Comparison of ENCODE assay signal across 1 cellular context in the genomic region with DNA sequence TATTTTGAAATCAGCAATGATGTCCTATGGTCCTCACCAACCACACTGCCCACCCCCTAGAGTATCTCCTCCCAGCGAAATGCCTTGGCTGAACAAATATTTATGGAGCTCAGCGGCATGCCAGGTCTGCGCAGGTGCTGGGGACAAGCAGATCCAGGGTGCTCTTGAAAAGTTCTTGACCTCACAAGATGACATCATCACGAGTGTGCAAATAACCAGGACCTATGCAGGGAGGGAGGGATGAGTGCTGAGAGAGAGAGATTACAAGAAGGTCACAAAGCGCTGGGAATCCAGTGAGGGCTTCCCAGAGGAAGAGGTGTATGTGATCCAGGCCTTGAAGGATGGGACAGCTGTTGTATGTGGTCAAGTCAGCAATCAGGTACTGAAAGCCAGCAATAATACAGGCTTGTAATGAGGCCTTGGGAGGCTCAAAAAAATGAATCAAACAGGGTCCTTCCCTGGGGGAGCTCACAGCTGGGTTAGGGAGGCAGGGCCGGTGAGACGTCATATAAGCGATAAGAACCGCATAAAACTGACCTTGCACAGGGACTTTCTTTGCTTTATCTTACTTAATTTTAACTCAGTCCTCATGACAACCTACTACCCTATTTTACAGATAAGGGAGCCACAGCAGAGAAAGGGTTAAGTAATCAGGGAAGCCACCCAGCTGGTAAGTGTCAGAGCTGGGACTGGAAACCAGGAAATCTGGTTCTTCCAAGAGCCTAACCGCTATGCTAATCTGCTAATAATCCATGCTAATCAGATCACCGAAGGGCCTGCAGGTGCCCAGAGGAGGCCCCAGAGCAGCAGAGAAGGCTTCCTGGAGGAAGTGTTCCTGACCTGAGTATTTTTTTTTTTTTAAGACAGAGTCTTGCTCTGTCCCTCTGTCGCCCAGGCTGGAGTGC.
A peak's percentile ranks its signal among the peaks of the same experiment; 100 is the strongest.
TF ChIP-seq lines count a peak whose summit lies in the region.

No MANE protein-coding gene starts in this region.

TF ChIP-seq in K562, 482 proteins besides CTCF, POLR2A, EP300 and RAD21 (continued from another document and continues in another):
- TF ChIP-seq, protein P1, sequence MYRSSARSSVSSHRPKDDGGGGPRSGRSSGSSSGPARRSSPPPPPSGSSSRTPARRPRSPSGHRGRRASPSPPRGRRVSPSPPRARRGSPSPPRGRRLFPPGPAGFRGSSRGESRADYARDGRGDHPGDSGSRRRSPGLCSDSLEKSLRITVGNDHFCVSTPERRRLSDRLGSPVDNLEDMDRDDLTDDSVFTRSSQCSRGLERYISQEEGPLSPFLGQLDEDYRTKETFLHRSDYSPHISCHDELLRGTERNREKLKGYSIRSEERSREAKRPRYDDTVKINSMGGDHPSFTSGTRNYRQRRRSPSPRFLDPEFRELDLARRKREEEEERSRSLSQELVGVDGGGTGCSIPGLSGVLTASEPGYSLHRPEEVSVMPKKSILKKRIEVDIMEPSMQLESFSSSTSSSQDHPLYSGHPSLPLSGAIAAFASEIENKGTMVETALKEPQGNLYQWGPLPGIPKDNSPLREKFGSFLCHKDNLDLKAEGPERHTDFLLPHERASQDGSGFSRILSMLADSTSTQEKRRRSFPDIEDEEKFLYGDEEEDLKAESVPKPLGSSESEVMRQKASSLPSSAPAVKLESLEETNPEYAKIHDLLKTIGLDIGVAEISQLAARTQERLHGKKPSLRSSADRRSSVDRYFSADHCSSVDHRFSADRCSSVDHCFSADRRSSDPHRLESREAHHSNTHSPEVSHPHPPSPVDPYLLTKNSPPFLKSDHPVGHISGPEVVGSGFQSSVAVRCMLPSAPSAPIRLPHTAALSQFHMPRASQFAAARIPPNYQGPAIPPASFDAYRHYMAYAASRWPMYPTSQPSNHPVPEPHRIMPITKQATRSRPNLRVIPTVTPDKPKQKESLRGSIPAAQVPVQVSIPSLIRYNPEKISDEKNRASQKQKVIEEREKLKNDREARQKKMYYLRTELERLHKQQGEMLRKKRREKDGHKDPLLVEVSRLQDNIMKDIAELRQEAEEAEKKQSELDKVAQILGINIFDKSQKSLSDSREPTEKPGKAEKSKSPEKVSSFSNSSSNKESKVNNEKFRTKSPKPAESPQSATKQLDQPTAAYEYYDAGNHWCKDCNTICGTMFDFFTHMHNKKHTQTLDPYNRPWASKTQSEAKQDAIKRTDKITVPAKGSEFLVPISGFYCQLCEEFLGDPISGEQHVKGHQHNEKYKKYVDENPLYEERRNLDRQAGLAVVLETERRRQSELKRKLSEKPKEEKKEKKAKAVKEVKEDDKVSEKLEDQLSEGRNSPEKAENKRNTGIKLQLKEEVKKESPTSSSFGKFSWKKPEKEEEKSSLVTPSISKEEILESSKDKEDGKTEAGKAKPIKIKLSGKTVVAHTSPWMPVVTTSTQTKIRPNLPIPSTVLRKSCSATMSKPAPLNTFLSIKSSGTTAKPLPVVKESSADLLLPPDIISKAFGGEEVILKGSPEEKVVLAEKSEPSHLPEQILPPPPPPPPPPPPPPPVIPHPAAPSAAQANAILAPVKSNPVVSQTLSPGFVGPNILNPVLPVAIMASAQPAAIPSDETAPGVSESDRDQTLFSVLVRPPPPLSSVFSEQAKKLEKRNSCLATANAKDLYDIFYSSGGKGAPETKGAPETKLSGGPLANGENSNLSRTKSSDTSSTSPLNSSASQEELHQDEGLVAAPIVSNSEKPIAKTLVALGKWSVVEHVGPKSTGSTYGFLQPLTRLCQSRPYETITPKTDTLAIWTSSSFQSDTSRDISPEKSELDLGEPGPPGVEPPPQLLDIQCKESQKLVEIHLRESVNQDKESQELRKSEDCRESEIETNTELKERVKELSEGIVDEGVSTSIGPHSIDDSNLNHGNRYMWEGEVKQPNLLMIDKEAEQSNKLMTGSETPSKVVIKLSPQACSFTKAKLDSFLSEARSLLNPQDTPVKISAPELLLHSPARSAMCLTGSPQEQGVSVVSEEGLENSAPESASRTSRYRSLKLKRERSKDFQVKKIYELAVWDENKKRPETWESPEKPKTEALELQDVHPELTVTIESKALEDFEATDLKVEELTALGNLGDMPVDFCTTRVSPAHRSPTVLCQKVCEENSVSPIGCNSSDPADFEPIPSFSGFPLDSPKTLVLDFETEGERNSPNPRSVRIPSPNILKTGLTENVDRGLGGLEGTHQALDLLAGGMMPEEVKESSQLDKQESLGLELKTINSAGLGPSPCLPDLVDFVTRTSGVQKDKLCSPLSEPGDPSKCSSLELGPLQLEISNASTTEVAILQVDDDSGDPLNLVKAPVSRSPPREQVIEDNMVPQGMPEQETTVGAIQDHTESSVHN (IDR thresholded peaks at IDR 0.05; ENCODE audit: borderline replicate concordance in 1 of 2, low read depth in 1 of 2) = peak in 1 of 2 experiments; percentile 46; a peak in 1 of 4 replicates
- TF ChIP-seq ZFP36 (IDR thresholded peaks at IDR 0.05; ENCODE audit: low read depth, low read length, partially characterized antibody) (peak; percentile 97), FOXM1 (IDR thresholded peaks at IDR 0.05; ENCODE audit: low read depth) (peak; percentile 32; the same call in 1 of the 2 replicates), FOXM1 (CRISPR knock-in tag; IDR thresholded peaks at IDR 0.05; ENCODE audit: low read depth) (no peak), BDP1 (IDR thresholded peaks at IDR 0.05; ENCODE audit: insufficient read depth, insufficient read length) (no peak), HDAC1 (IDR thresholded peaks at IDR 0.05) (peak in 1 of 2 experiments; percentile 68; a peak in 1 of 4 replicates), CBFA2T3 (IDR thresholded peaks at IDR 0.05) (peak; percentile 75), MCM5 (IDR thresholded peaks at IDR 0.05; ENCODE audit: low read depth) (no peak), POU5F1 (IDR thresholded peaks at IDR 0.05; ENCODE audit: borderline replicate concordance, low read depth, low read length, partially characterized antibody) (no peak), CTBP1 (IDR thresholded peaks at IDR 0.05; ENCODE audit: borderline replicate concordance) (peak; percentile 49; the same call in 1 of the 2 replicates), NFE2L1 (tag; IDR thresholded peaks at IDR 0.05; ENCODE audit: borderline replicate concordance, low read depth) (no peak), TAF7 (tag; IDR thresholded peaks at IDR 0.05) (no peak), TEAD4 (IDR thresholded peaks at IDR 0.05; ENCODE audit: low read length) (peak; percentile 41; the same call in 1 of the 2 replicates), TEAD4 (CRISPR knock-in tag; IDR thresholded peaks at IDR 0.05; ENCODE audit: borderline replicate concordance) (no peak), MEF2A (IDR thresholded peaks at IDR 0.05; ENCODE audit: control insufficient read depth, low read depth, low read length) (no peak), SMARCA4 (IDR thresholded peaks at IDR 0.05) (peak; percentile 40; the same call in 1 of the 2 replicates), SNRNP70 (optimal IDR thresholded peaks at IDR 0.05; ENCODE audit: low read depth, low read length) (no peak), SAFB (IDR thresholded peaks at IDR 0.05; ENCODE audit: borderline replicate concordance, low read depth, low read length) (no peak), SOX6 (IDR thresholded peaks at IDR 0.05) (no peak), KDM1A (IDR thresholded peaks at IDR 0.05) (peak; percentile 80 to 84), ASH1L (IDR thresholded peaks at IDR 0.05; ENCODE audit: borderline replicate concordance, low read depth, partially characterized antibody) (no peak)
- TF ChIP-seq, protein P2, sequence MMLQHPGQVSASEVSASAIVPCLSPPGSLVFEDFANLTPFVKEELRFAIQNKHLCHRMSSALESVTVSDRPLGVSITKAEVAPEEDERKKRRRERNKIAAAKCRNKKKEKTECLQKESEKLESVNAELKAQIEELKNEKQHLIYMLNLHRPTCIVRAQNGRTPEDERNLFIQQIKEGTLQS (IDR thresholded peaks at IDR 0.05) = peak; percentile 97
- TF ChIP-seq, protein P2 (CRISPR knock-in tag; conservative IDR thresholded peaks at IDR 0.05) = peak; percentile 75
- TF ChIP-seq, protein P3, sequence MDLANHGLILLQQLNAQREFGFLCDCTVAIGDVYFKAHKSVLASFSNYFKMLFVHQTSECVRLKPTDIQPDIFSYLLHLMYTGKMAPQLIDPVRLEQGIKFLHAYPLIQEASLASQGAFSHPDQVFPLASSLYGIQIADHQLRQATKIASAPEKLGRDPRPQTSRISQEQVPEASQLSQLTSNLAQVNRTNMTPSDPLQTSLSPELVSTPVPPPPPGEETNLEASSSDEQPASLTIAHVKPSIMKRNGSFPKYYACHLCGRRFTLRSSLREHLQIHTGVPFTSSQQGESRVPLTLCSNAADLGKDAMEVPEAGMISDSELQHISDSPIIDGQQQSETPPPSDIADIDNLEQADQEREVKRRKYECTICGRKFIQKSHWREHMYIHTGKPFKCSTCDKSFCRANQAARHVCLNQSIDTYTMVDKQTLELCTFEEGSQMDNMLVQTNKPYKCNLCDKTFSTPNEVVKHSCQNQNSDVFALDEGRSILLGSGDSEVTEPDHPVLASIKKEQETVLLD (IDR thresholded peaks at IDR 0.05) = peak; percentile 44; the same call in 1 of the 2 replicates
- TF ChIP-seq, protein P4, sequence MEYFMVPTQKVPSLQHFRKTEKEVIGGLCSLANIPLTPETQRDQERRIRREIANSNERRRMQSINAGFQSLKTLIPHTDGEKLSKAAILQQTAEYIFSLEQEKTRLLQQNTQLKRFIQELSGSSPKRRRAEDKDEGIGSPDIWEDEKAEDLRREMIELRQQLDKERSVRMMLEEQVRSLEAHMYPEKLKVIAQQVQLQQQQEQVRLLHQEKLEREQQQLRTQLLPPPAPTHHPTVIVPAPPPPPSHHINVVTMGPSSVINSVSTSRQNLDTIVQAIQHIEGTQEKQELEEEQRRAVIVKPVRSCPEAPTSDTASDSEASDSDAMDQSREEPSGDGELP (CRISPR knock-in tag; IDR thresholded peaks at IDR 0.05; ENCODE audit: borderline replicate concordance) = peak; percentile 87
- TF ChIP-seq, protein P5, sequence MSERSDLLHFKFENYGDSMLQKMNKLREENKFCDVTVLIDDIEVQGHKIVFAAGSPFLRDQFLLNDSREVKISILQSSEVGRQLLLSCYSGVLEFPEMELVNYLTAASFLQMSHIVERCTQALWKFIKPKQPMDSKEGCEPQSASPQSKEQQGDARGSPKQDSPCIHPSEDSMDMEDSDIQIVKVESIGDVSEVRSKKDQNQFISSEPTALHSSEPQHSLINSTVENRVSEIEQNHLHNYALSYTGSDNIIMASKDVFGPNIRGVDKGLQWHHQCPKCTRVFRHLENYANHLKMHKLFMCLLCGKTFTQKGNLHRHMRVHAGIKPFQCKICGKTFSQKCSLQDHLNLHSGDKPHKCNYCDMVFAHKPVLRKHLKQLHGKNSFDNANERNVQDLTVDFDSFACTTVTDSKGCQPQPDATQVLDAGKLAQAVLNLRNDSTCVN (CRISPR knock-in tag; IDR thresholded peaks at IDR 0.05) = no peak
- TF ChIP-seq, protein P6, sequence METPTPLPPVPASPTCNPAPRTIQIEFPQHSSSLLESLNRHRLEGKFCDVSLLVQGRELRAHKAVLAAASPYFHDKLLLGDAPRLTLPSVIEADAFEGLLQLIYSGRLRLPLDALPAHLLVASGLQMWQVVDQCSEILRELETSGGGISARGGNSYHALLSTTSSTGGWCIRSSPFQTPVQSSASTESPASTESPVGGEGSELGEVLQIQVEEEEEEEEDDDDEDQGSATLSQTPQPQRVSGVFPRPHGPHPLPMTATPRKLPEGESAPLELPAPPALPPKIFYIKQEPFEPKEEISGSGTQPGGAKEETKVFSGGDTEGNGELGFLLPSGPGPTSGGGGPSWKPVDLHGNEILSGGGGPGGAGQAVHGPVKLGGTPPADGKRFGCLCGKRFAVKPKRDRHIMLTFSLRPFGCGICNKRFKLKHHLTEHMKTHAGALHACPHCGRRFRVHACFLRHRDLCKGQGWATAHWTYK (CRISPR knock-in tag; IDR thresholded peaks at IDR 0.05) = no peak
- TF ChIP-seq, protein P7, sequence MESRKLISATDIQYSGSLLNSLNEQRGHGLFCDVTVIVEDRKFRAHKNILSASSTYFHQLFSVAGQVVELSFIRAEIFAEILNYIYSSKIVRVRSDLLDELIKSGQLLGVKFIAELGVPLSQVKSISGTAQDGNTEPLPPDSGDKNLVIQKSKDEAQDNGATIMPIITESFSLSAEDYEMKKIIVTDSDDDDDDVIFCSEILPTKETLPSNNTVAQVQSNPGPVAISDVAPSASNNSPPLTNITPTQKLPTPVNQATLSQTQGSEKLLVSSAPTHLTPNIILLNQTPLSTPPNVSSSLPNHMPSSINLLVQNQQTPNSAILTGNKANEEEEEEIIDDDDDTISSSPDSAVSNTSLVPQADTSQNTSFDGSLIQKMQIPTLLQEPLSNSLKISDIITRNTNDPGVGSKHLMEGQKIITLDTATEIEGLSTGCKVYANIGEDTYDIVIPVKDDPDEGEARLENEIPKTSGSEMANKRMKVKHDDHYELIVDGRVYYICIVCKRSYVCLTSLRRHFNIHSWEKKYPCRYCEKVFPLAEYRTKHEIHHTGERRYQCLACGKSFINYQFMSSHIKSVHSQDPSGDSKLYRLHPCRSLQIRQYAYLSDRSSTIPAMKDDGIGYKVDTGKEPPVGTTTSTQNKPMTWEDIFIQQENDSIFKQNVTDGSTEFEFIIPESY (CRISPR knock-in tag; IDR thresholded peaks at IDR 0.05) = no peak
- TF ChIP-seq, protein P8, sequence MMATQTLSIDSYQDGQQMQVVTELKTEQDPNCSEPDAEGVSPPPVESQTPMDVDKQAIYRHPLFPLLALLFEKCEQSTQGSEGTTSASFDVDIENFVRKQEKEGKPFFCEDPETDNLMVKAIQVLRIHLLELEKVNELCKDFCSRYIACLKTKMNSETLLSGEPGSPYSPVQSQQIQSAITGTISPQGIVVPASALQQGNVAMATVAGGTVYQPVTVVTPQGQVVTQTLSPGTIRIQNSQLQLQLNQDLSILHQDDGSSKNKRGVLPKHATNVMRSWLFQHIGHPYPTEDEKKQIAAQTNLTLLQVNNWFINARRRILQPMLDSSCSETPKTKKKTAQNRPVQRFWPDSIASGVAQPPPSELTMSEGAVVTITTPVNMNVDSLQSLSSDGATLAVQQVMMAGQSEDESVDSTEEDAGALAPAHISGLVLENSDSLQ (IDR thresholded peaks at IDR 0.05) = 0 out of 2 replicates have a peak, but pooled peaks have one; percentile 6
